2 cellular contexts compared by ENCODE assay signal in the genomic region with DNA sequence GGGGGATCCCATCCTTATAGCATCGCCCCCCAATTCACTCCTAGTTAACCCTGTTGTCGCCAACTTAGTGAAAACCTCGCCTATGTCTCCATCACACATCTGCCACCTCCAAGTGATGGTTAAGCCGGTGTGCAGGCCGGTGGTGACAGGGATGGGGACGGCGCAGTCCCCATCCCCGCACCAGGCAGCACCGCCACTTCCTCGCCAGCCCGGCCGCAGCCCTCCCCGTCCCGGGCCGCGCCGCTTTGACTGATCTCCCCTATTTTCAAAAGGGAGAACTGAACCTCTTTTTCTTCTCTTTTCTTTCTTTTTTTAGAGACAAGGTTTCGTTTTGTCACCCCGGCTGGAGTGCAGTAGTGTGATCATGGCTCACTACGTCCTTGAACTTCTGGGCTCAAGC.
TF ChIP-seq lines count a peak whose summit lies in the region.

No MANE protein-coding gene starts in this region.

TF ChIP-seq in GM23338, 12 proteins besides CTCF, POLR2A, EP300 and RAD21:
- no peak for TF ChIP-seq ZNF331 (CRISPR knock-in tag; IDR thresholded peaks at IDR 0.05; ENCODE audit: low read depth)

TF ChIP-seq in K562, 482 proteins besides CTCF, POLR2A, EP300 and RAD21:
- TF ChIP-seq, protein P1, sequence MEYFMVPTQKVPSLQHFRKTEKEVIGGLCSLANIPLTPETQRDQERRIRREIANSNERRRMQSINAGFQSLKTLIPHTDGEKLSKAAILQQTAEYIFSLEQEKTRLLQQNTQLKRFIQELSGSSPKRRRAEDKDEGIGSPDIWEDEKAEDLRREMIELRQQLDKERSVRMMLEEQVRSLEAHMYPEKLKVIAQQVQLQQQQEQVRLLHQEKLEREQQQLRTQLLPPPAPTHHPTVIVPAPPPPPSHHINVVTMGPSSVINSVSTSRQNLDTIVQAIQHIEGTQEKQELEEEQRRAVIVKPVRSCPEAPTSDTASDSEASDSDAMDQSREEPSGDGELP (CRISPR knock-in tag; IDR thresholded peaks at IDR 0.05; ENCODE audit: borderline replicate concordance) = no peak
- TF ChIP-seq ZNF239 (CRISPR knock-in tag; IDR thresholded peaks at IDR 0.05) (no peak), ARNT (IDR thresholded peaks at IDR 0.05) (no peak), ETV5 (CRISPR knock-in tag; IDR thresholded peaks at IDR 0.05; ENCODE audit: low read depth) (no peak), POU5F1 (IDR thresholded peaks at IDR 0.05; ENCODE audit: borderline replicate concordance, low read depth, low read length, partially characterized antibody) (no peak), ZNF449 (CRISPR knock-in tag; IDR thresholded peaks at IDR 0.05) (no peak)
